Comparison of ENCODE assay signal across 8 cellular contexts in the genomic region with DNA sequence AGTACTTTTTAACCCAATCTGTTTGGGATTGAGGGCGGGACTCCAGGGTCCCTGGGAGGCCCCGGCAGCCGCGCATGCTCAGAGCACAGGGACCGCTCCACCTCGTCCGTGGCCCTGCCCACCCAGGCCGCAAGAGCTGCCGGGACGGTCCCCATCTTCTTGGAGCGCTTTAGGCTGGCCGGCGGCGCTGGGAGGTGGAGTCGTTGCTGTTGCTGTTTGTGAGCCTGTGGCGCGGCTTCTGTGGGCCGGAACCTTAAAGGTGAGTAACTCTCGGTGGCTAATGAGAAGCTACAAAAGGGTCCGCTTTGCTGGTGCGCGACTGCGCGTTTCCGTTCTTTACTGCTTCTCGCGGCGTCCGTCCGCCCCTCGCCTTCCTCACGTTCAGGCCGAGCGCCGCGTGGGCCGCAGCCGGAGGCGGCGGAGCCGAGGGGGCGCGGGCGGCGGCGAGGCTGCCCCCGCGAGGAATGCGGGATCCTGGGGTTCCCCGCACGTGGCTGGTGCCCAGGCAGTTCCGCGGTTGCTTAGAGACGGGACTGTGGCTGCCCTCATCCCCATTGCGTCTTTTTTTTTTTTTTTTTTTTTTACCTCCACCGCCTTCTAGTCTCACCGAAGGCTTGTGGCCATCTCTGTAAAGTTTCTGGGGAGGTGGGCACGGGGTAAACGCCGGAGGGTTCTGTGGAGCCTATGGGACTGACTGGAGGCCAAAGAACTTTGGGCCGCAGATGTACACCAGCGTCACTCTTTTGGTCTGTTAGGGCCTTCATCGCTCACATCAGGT. TPM values are rescaled to one million over a fixed set of nuclear protein-coding genes. Genes with fewer than 3 reads are reported as not detected.
A peak's percentile ranks its signal among the peaks of the same experiment; 100 is the strongest.
DNase-seq lines count a peak whose midpoint lies in the region; ATAC-seq and TF ChIP-seq lines count a peak whose summit lies in the region.

A gene (plus strand): TSS at position 154 of the 778 bp plus-strand sequence. CDS start 2,090 bp downstream, outside the sequence.

- H3K4me3 ChIP-seq in HAP-1 (peak within 1 kb of the TSS; percentile 76), MM.1S (ENCODE audit: low read length) (peak within 1 kb of the TSS; percentile 72), SJSA1 (peak within 1 kb of the TSS; percentile 78), neuron (ENCODE audit: low read length) (peak within 1 kb of the TSS; percentile 99), subcutaneous abdominal adipose tissue (ENCODE audit: low read depth in 1 of 5, low read length in 5 of 5) (peak within 1 kb of the TSS; percentile 83 to 92 (median 85))

- H3K4me2 ChIP-seq in MM.1S (ENCODE audit: low read depth, low read length), result peak within 1 kb of the TSS; percentile 74

- no peaks in the 10 kb centered on the region for H3K9me2 ChIP-seq in MM.1S (replicated peaks; ENCODE audit: insufficient read depth, low read length)

- ATAC-seq in foreskin keratinocyte, result peak; percentile 98

- peaks cover 8% of the 10 kb centered on the region; the same call in 1 of the 2 replicates for H3F3A ChIP-seq in MM.1S (ENCODE audit: insufficient read depth, low read length)

- peak within 1 kb of the TSS; percentile 78 for H3K27ac ChIP-seq in MM.1S (ENCODE audit: low read length)
- peak within 1 kb of the TSS; percentile 69 for H3K27ac ChIP-seq in SJSA1
- peak within 1 kb of the TSS; percentile 77 for H3K27ac ChIP-seq in foreskin keratinocyte
- peak within 1 kb of the TSS; percentile 82 for H3K27ac ChIP-seq in subcutaneous abdominal adipose tissue (ENCODE audit: low read depth, low read length)

- H3K27me3 ChIP-seq in HAP-1 (ENCODE audit: low read depth) (no peaks in the 10 kb centered on the region), MM.1S (replicated peaks; ENCODE audit: insufficient read depth, low read length) (no peaks in the 10 kb centered on the region), SJSA1 (replicated peaks) (no peaks in the 10 kb centered on the region), foreskin keratinocyte (no peaks in the 10 kb centered on the region), neuron (ENCODE audit: insufficient read depth, low read length) (no peaks in the 10 kb centered on the region), subcutaneous abdominal adipose tissue (ENCODE audit: control insufficient read depth in 5 of 5, insufficient read depth in 4 of 5, low read length in 5 of 5) (no peaks in the 10 kb centered on the region)

- peak; percentile 94 for DNase-seq in G401 (ENCODE audit: low spot score)
- peak; percentile 91 to 96 for DNase-seq in HAP-1 (ENCODE audit: low spot score in 2 of 2)
- peak; percentile 94 for DNase-seq in MM.1S
- DNase-seq in SJSA1 (ENCODE audit: low read depth in 1 of 2, low spot score in 2 of 2), result peak; percentile 89 to 94
- peak; percentile 78 to 87 (median 80) for DNase-seq in activated naive CD4-positive, alpha-beta T cell (lab: John Stamatoyannopoulos, UW)
- peak; percentile 83 to 89 for DNase-seq in foreskin keratinocyte

- H4K20me1 ChIP-seq in MM.1S (ENCODE audit: insufficient read depth, low read length), result no peaks in the 10 kb centered on the region; the same call in 1 of the 2 replicates

- H3K9ac ChIP-seq in MM.1S (ENCODE audit: low read length) (peak within 1 kb of the TSS; percentile 80), subcutaneous abdominal adipose tissue (ENCODE audit: low read length in 5 of 5) (peak within 1 kb of the TSS; percentile 82 to 95 (median 86))

- TF ChIP-seq CTCF in MM.1S (IDR thresholded peaks at IDR 0.05; ENCODE audit: low read length) (no peak), foreskin keratinocyte (conservative IDR thresholded peaks at IDR 0.05) (no peak)

- H3K79me2 ChIP-seq in MM.1S (ENCODE audit: low read length), result peaks cover 49% of the 10 kb centered on the region

- peaks cover 6% of the 10 kb centered on the region for H3K36me3 ChIP-seq in HAP-1 (replicated peaks)
- no peaks in the 10 kb centered on the region for H3K36me3 ChIP-seq in MM.1S (replicated peaks; ENCODE audit: insufficient read depth, low read length)
- peaks cover 29% of the 10 kb centered on the region for H3K36me3 ChIP-seq in SJSA1
- peaks cover 26% of the 10 kb centered on the region for H3K36me3 ChIP-seq in neuron (ENCODE audit: insufficient read depth, low read length)
- H3K36me3 ChIP-seq in subcutaneous abdominal adipose tissue (ENCODE audit: control insufficient read depth in 5 of 5, insufficient read depth in 5 of 5, low read length in 5 of 5), result peaks cover 0 to 12% (median 5%) of the 10 kb centered on the region in 5 donors

- in situ Hi-C loops in G401 (cut with HindIII; ENCODE audit: low sequenced_read_pairs) (no loop called here), HAP-1 (cut with MboI; ENCODE audit: low sequenced_read_pairs) (no loop called here)

- H3K4me1 ChIP-seq in HAP-1 (peaks cover 11% of the 10 kb centered on the region), MM.1S (ENCODE audit: low read length) (no peaks in the 10 kb centered on the region), SJSA1 (replicated peaks) (peaks cover 16% of the 10 kb centered on the region), foreskin keratinocyte (no peaks in the 10 kb centered on the region), neuron (ENCODE audit: insufficient read depth, low read length) (peaks cover 9% of the 10 kb centered on the region), subcutaneous abdominal adipose tissue (ENCODE audit: control insufficient read depth in 5 of 5, insufficient read depth in 5 of 5, low read length in 5 of 5) (peaks cover 0 to 43% (median 18%) of the 10 kb centered on the region in 5 donors)

- H3K9me3 ChIP-seq in HAP-1 (no peaks in the 10 kb centered on the region), MM.1S (replicated peaks; ENCODE audit: insufficient read depth, low read length) (no peaks in the 10 kb centered on the region), SJSA1 (replicated peaks) (no peaks in the 10 kb centered on the region), neuron (ENCODE audit: low read length) (peaks cover 4% of the 10 kb centered on the region), subcutaneous abdominal adipose tissue (ENCODE audit: control insufficient read depth in 5 of 5, low read length in 5 of 5) (peaks cover 0 to 3% (median 0%) of the 10 kb centered on the region in 5 donors)

- H2AFZ ChIP-seq in MM.1S (ENCODE audit: low read length) (peak within 1 kb of the TSS; percentile 81), neuron (ENCODE audit: low read depth, low read length) (peak within 1 kb of the TSS; percentile 91)

RNA-seq across cellular contexts. Expression of the gene that starts here (rescaled TPM):
- 110 and 159 TPM in 2 replicates for total RNA-seq in G401 (2014; rRNA removed; shearing (Covaris generic))
- 145 and 146 TPM in 2 replicates for total RNA-seq in SJSA1 (2014; rRNA removed; shearing (Covaris generic))
- total RNA-seq in foreskin keratinocyte, result 124 and 135 TPM in 2 replicates
- polyA plus RNA-seq in foreskin keratinocyte, result 92.7 and 111 TPM in 2 replicates

Comparison
In these comparisons a context has a peak if more than half of its experiments do, and no peak if none do; other contexts are left out.
1. Peak in every context shown above with its lines: DNase-seq, ATAC-seq, H3K4me3 ChIP-seq and H3K27ac ChIP-seq.